Comparison of ENCODE assay signal across 18 cellular contexts in the genomic region with DNA sequence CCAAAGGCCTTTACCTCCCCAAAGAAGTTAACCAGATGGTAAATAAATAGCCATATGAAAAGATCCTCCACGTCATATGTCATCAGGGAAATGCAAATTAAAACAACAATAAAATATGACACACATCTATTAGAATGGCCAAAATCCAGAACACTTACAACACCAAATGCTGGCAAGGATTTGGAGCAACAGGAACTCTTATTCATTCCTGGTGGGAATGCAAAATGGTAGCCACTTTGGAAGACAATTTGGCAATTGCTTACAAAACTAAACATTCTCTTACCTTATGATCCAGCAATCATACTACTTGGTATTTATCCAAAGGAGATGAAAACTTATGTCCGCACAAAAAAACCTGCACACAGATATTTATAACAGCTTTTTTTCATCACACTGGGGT. TPM values are rescaled to one million over a fixed set of nuclear protein-coding genes. Genes with fewer than 3 reads are reported as not detected.
DNase-seq lines count a peak whose midpoint lies in the region; ATAC-seq, FAIRE-seq and TF ChIP-seq lines count a peak whose summit lies in the region.
"Had no signal": no experiment of that assay in that cellular context is flagged by ENCODE, and none has a peak within 500 bp of the region (broad histone marks: within the 10 kb centered on the region; RNA-seq: fewer than 3 reads in every experiment).

No MANE protein-coding gene starts in this region.

- H3K36me3 ChIP-seq in Caco-2 (ENCODE audit: control insufficient read depth, insufficient read depth, low read length) = 0 out of 2 replicates have a peak, but pooled peaks cover 1% of the 10 kb centered on the region
- H3K36me3 ChIP-seq in naive thymus-derived CD4-positive, alpha-beta T cell (ENCODE audit: control insufficient read depth in 2 of 3, insufficient read depth in 3 of 3, low read length in 3 of 3) = peaks cover 0 to 12% (median 0%) of the 10 kb centered on the region in 3 experiments
- H3K36me3 ChIP-seq in ovary = no peaks in the 10 kb centered on the region

- peak overlapping the region; percentile 74 for H3K4me2 ChIP-seq in A549

- H3K27ac ChIP-seq in A549 (peak overlapping the region; percentile 77 to 84), ovary (no peak overlapping the region)
- no peak overlapping the region for H3K27ac ChIP-seq in naive thymus-derived CD4-positive, alpha-beta T cell (ENCODE audit: low read depth, low read length)

- BruUV-seq in Caco-2 (replicated peaks; lab: Mats Ljungman, UMichigan) = no TSS peak

- H3K9me3 ChIP-seq in A549 (no peaks in the 10 kb centered on the region), Caco-2 (no peaks in the 10 kb centered on the region), T-helper 17 cell (ENCODE audit: control insufficient read depth, low read length, poor library complexity, severe bottlenecking) (no peaks in the 10 kb centered on the region), ovary (no peaks in the 10 kb centered on the region)
- no peaks in the 10 kb centered on the region for H3K9me3 ChIP-seq in naive thymus-derived CD4-positive, alpha-beta T cell (ENCODE audit: control insufficient read depth in 2 of 3, low read length in 3 of 3)

- H3K27me3 ChIP-seq in Caco-2 (replicated peaks; ENCODE audit: control insufficient read depth, insufficient read depth, low read length) = no peaks in the 10 kb centered on the region
- H3K27me3 ChIP-seq in naive thymus-derived CD4-positive, alpha-beta T cell (ENCODE audit: control insufficient read depth in 2 of 2, insufficient read depth in 2 of 2, low read length in 2 of 2) = no peaks in the 10 kb centered on the region
- H3K27me3 ChIP-seq in ovary = no peaks in the 10 kb centered on the region

- DNase-seq in A549 (ENCODE audit: low read depth in 1 of 2, low spot score in 1 of 2) (no peak), Caco-2 (no peak), T-helper 17 cell (no peak), AML-193 (lab: John Stamatoyannopoulos, UW) (no peak), AG20443 (ENCODE audit: low spot score) (no peak), ovary (no peak)
- DNase-seq in naive thymus-derived CD4-positive, alpha-beta T cell = no peak
- DNase-seq: caudate nucleus; CD8-positive, alpha-beta T cell; foreskin melanocyte; KBM-7; NCI-H345; nucleus accumbens; stimulated activated naive B cell treated with anti-CD40 and anti-IgM and Interleukin-4, amounts not matched to agents 10 μg/mL and 1 μg/mL and 100 μg/mL, for 72 hours had no signal

- no peak for TF ChIP-seq RAD21 in A549 (conservative IDR thresholded peaks at IDR 0.05 in 1 of 2, IDR thresholded peaks at IDR 0.05 in 1 of 2)

- peaks cover 8% of the 10 kb centered on the region for H3K9me3 Mint-ChIP-seq in Caco-2 (ENCODE audit: unreplicated experiment)
- H3K9me3 Mint-ChIP-seq in naive thymus-derived CD4-positive, alpha-beta T cell = peaks cover 0 to 4% (median 0%) of the 10 kb centered on the region in 11 donors
- H3K9me3 Mint-ChIP-seq: CD8-positive, alpha-beta T cell had no signal

- CTCF ChIA-PET in A549 (lab: Yijun Ruan, JAX) = no interaction called here
- CTCF ChIA-PET in Caco-2 (lab: Charles Lee) = no interaction called here
- CTCF ChIA-PET in naive thymus-derived CD4-positive, alpha-beta T cell (lab: Charles Lee) = no interaction called here

- H3K4me1 Mint-ChIP-seq in Caco-2 (ENCODE audit: low read depth, unreplicated experiment) (peaks cover 8% of the 10 kb centered on the region), T-helper 17 cell (peaks cover 42% of the 10 kb centered on the region)
- peaks cover 16 to 62% (median 52%) of the 10 kb centered on the region in 7 donors for H3K4me1 Mint-ChIP-seq in naive thymus-derived CD4-positive, alpha-beta T cell

- H3K4me1 ChIP-seq in A549 (peaks cover 32% of the 10 kb centered on the region), Caco-2 (peaks cover 20% of the 10 kb centered on the region), ovary (ENCODE audit: insufficient read depth) (no peaks in the 10 kb centered on the region)
- H3K4me1 ChIP-seq in naive thymus-derived CD4-positive, alpha-beta T cell (ENCODE audit: control insufficient read depth in 2 of 2, insufficient read depth in 2 of 2, low read length in 2 of 2) = peaks cover 17 to 25% of the 10 kb centered on the region in 2 donors

- ATAC-seq in A549 (no peak), T-helper 17 cell (no peak), GM21390 (IDR thresholded peaks at IDR 0.05; ENCODE audit: unreplicated experiment) (no peak)
- no peak for ATAC-seq in naive thymus-derived CD4-positive, alpha-beta T cell
- ATAC-seq: CD8-positive, alpha-beta T cell; stimulated activated naive B cell treated with anti-CD40 and anti-IgM and Interleukin-4, amounts not matched to agents 10 μg/mL and 1 μg/mL and 100 μg/mL, for 72 hours had no signal

- H3K27me3 Mint-ChIP-seq in Caco-2 (ENCODE audit: insufficient read depth, unreplicated experiment) (no peaks in the 10 kb centered on the region), T-helper 17 cell (no peaks in the 10 kb centered on the region)
- H3K27me3 Mint-ChIP-seq in naive thymus-derived CD4-positive, alpha-beta T cell = no peaks in the 10 kb centered on the region
- H3K27me3 Mint-ChIP-seq: stimulated activated naive B cell treated with anti-CD40 and anti-IgM and Interleukin-4, amounts not matched to agents 10 μg/mL and 1 μg/mL and 100 μg/mL, for 72 hours had no signal

- TF ChIP-seq EP300 in A549 (IDR thresholded peaks at IDR 0.05) (no peak), ovary (IDR thresholded peaks at IDR 0.05) (no peak)

- peaks cover 16% of the 10 kb centered on the region for H3K36me3 Mint-ChIP-seq in Caco-2 (ENCODE audit: insufficient read depth, unreplicated experiment)
- H3K36me3 Mint-ChIP-seq in T-helper 17 cell (ENCODE audit: low read depth) = peaks cover 17% of the 10 kb centered on the region
- H3K36me3 Mint-ChIP-seq in naive thymus-derived CD4-positive, alpha-beta T cell = peaks cover 0 to 55% (median 6%) of the 10 kb centered on the region in 5 donors

- H3K4me3 ChIP-seq in A549 = no peak overlapping the region
- H3K4me3 ChIP-seq in Caco-2 (ENCODE audit: low read depth, low read length) = no peak overlapping the region
- no peak overlapping the region for H3K4me3 ChIP-seq in naive thymus-derived CD4-positive, alpha-beta T cell (ENCODE audit: low read length)
- no peak overlapping the region for H3K4me3 ChIP-seq in ovary
- H3K4me3 ChIP-seq: lung had no signal

- TF ChIP-seq POLR2A in A549 (IDR thresholded peaks at IDR 0.05; ENCODE audit: low read length) = no peak
- no peak for TF ChIP-seq POLR2A in ovary (IDR thresholded peaks at IDR 0.05)

- no peak for FAIRE-seq in A549 (lab: Jason Lieb, UNC)
- FAIRE-seq: GM12892, urothelium cell line had no signal

- 74% methylated on average over 2 of the region's 2 CpGs for WGBS in A549 (ENCODE audit: missing lambda C conversion rate)
- WGBS in ovary, 3 donors = 68 to 69% (median 69%) methylated on average over 2 of the region's 2 CpGs

- POLR2A ChIA-PET in A549 (lab: Yijun Ruan, JAX) = no interaction called here
- POLR2A ChIA-PET in Caco-2 (lab: Charles Lee) = no interaction called here
- POLR2A ChIA-PET in naive thymus-derived CD4-positive, alpha-beta T cell (lab: Charles Lee) = no interaction called here

- H3K4me3 Mint-ChIP-seq in Caco-2 (ENCODE audit: unreplicated experiment) = peak overlapping the region; percentile 94
- peak overlapping the region; percentile 55 for H3K4me3 Mint-ChIP-seq in T-helper 17 cell
- peak overlapping the region in 9 of 10 donors; percentile 23 to 99 (median 66) for H3K4me3 Mint-ChIP-seq in naive thymus-derived CD4-positive, alpha-beta T cell

- H3K27ac Mint-ChIP-seq in Caco-2 (ENCODE audit: unreplicated experiment) (no peak overlapping the region), T-helper 17 cell (peak overlapping the region; percentile 100)
- peak overlapping the region in 7 of 9 donors; percentile 14 to 98 (median 65) for H3K27ac Mint-ChIP-seq in naive thymus-derived CD4-positive, alpha-beta T cell

- intact Hi-C loops in Caco-2 (cut with micrococcal nuclease; ENCODE audit: unreplicated experiment) = no loop called here
- intact Hi-C loops in naive thymus-derived CD4-positive, alpha-beta T cell (cut with micrococcal nuclease) = no loop called here
- intact Hi-C loops in ovary (cut with DNase I) = no loop called here

- TF ChIP-seq CTCF in A549 (IDR thresholded peaks at IDR 0.05) (no peak), Caco-2 (IDR thresholded peaks at IDR 0.05; ENCODE audit: insufficient read depth in 1 of 2, low read depth in 1 of 2, low read length in 1 of 2, severe bottlenecking in 1 of 2, unreplicated experiment in 1 of 2) (no peak), ovary (IDR thresholded peaks at IDR 0.05) (no peak)

TF ChIP-seq in A549, 52 proteins besides CTCF, POLR2A, EP300 and RAD21:
- no peak for TF ChIP-seq JUNB (IDR thresholded peaks at IDR 0.05)
- TF ChIP-seq EHMT2 (IDR thresholded peaks at IDR 0.05; ENCODE audit: low read depth) = peak; percentile 85

RNA-seq across cellular contexts. Expression of a gene that starts 1.3 kb away (rescaled TPM):
- polyA plus RNA-seq in A549 (2011; rRNA removed) (75.0 and 76.3 TPM in 2 replicates), A549 (2017; fragmentation: RNase III; extraction: RNeasy Plus Mini Kit Qiagen cat#74134 plus additional on column Dnase treatment) (53.9 to 69.8 TPM (median 59.6 TPM) in 3 replicates), ovary (10 to 100 TPM; 31.4 to 38.8 TPM)
- polyA plus RNA-seq in A549 (2012; cell fraction: cytosol; rRNA removed) = 18.7 and 19.6 TPM in 2 replicates
- 8.1 and 15.3 TPM in 2 replicates for polyA plus RNA-seq in A549 (2012; cell fraction: nucleus; rRNA removed)
- 25.6 and 30.5 TPM in 2 replicates for polyA minus RNA-seq in A549 (2011; rRNA and poly(A)+ RNA removed)
- total RNA-seq in Caco-2 (2022) (42.7 and 56.0 TPM in 2 replicates), T-helper 17 cell (100 to 1,000 TPM; 129 to 134 TPM), ovary (10 to 100 TPM; 34.6 to 99.8 (median 53.1) TPM)
- total RNA-seq in naive thymus-derived CD4-positive, alpha-beta T cell = 100 to 1,000 TPM in 2 of 5 experiments, 10 to 100 TPM in 3; 57.4 to 142 (median 62.4) TPM
- polyA plus RNA-seq in naive thymus-derived CD4-positive, alpha-beta T cell = 10 to 100 TPM; 45.5 to 50.3 TPM

Comparison
In these comparisons a context has a peak if more than half of its experiments do, and no peak if none do; other contexts are left out.
1. H3K27ac ChIP-seq: peak in A549 (2 of 2); none in naive thymus-derived CD4-positive, alpha-beta T cell (single experiment) and ovary (0 of 2).
2. Peak in every context shown above with its lines, with median percentiles within 50 percentile points of each other: H3K4me3 Mint-ChIP-seq.